1 cellular context compared by ENCODE assay signal in genomic region chr12:85872497-85873091, GRCh38.
TF ChIP-seq lines count a peak whose summit lies in the region.

No MANE protein-coding gene starts in this region.

TF ChIP-seq in K562, 482 proteins besides CTCF, POLR2A, EP300 and RAD21 (continued from another document):
- TF ChIP-seq ATF2 (CRISPR knock-in tag; IDR thresholded peaks at IDR 0.05), result no peak
- TF ChIP-seq CBFB (CRISPR knock-in tag; IDR thresholded peaks at IDR 0.05), result no peak
- TF ChIP-seq HSF4 (CRISPR knock-in tag; IDR thresholded peaks at IDR 0.05; ENCODE audit: borderline replicate concordance), result no peak
- TF ChIP-seq POLR3G (IDR thresholded peaks at IDR 0.05; ENCODE audit: extremely low read depth, insufficient read length, insufficient replicate concordance), result no peak
